Comparison of ENCODE assay signal across 17 cellular contexts in genomic region chr14:100893760-100894159, GRCh38. TPM values are rescaled to one million over a fixed set of nuclear protein-coding genes. Genes with fewer than 3 reads are reported as not detected.
A peak's percentile ranks its signal among the peaks of the same experiment; 100 is the strongest.
DNase-seq lines count a peak whose midpoint lies in the region; ATAC-seq and TF ChIP-seq lines count a peak whose summit lies in the region.
"Had no signal": no experiment of that assay in that cellular context is flagged by ENCODE, and none has a peak within 500 bp of the region (broad histone marks: within the 10 kb centered on the region; RNA-seq: fewer than 3 reads in every experiment).

No MANE protein-coding gene starts in this region.

- H3K4me1 ChIP-seq in RWPE2 (ENCODE audit: insufficient read depth, poor library complexity, severe bottlenecking) = no peaks in the 10 kb centered on the region
- no peaks in the 10 kb centered on the region for H3K4me1 ChIP-seq in upper lobe of right lung
- no peaks in the 10 kb centered on the region for H3K4me1 ChIP-seq in OCI-LY7 (ENCODE audit: insufficient read depth, low read length, poor library complexity, severe bottlenecking)
- H3K4me1 ChIP-seq: SJSA1 had no signal

- no peak overlapping the region for H3K4me3 ChIP-seq in RWPE2 (ENCODE audit: severe bottlenecking)
- H3K4me3 ChIP-seq in upper lobe of right lung = no peak overlapping the region
- H3K4me3 ChIP-seq in OCI-LY7 (ENCODE audit: low read depth, low read length, poor library complexity, severe bottlenecking) = no peak overlapping the region
- H3K4me3 ChIP-seq: PC-9, SJSA1 had no signal

- H2AFZ ChIP-seq in OCI-LY7 (ENCODE audit: low read length) = no peak overlapping the region
- H2AFZ ChIP-seq: PC-9 had no signal

- ATAC-seq in RWPE2 (ENCODE audit: low read depth) (no peak), left lobe of liver (no peak), upper lobe of right lung (no peak), HG03565 (IDR thresholded peaks at IDR 0.05; ENCODE audit: unreplicated experiment) (no peak)

- H3K9me3 ChIP-seq in RWPE2 (ENCODE audit: severe bottlenecking) (no peaks in the 10 kb centered on the region), upper lobe of right lung (no peaks in the 10 kb centered on the region), OCI-LY7 (ENCODE audit: low read length) (no peaks in the 10 kb centered on the region)
- H3K9me3 ChIP-seq: SJSA1 had no signal

- intact Hi-C loops in posterior vena cava (cut with DNase I) (no loop called here), upper lobe of right lung (cut with DNase I) (no loop called here), OCI-LY7 (cut with micrococcal nuclease; ENCODE audit: unreplicated experiment) (no loop called here)

- TF ChIP-seq CTCF in RWPE2 (IDR thresholded peaks at IDR 0.05; ENCODE audit: poor library complexity, severe bottlenecking) = no peak
- no peak for TF ChIP-seq CTCF in upper lobe of right lung (IDR thresholded peaks at IDR 0.05)
- no peak for TF ChIP-seq CTCF in OCI-LY7 (conservative IDR thresholded peaks at IDR 0.05; ENCODE audit: low read length)

- BruUV-seq in OCI-LY7 (replicated peaks; lab: Mats Ljungman, UMichigan) = no TSS peak

- POLR2A ChIA-PET in OCI-LY7 (lab: Charles Lee) = interaction anchor here (0.7 kb wide), 1 partner anchor 291 kb away, joined by 6 read pairs; no protein-coding TSS in a partner anchor

- H3K36me3 ChIP-seq in RWPE2 (ENCODE audit: low read depth) = peaks cover 3% of the 10 kb centered on the region; the same call in 1 of the 2 replicates
- H3K36me3 ChIP-seq in upper lobe of right lung = no peaks in the 10 kb centered on the region
- no peaks in the 10 kb centered on the region for H3K36me3 ChIP-seq in OCI-LY7 (ENCODE audit: insufficient read depth, low read length)

- no peaks in the 10 kb centered on the region for H3K79me2 ChIP-seq in OCI-LY7 (ENCODE audit: insufficient read depth, low read depth, low read length)

- no peaks in the 10 kb centered on the region for H4K20me1 ChIP-seq in OCI-LY7 (ENCODE audit: insufficient read depth, low read length)

- CTCF ChIA-PET in OCI-LY7 (lab: Charles Lee; ENCODE audit: unreplicated experiment) = no interaction called here

- H3K27me3 ChIP-seq in RWPE2 (ENCODE audit: insufficient read depth, poor library complexity, severe bottlenecking) (no peaks in the 10 kb centered on the region), upper lobe of right lung (peaks cover 26% of the 10 kb centered on the region)
- H3K27me3 ChIP-seq: SJSA1 had no signal

- H3K9me2 ChIP-seq in OCI-LY7 (ENCODE audit: insufficient read depth, low read length) = no peaks in the 10 kb centered on the region

- DNase-seq in RWPE2 (ENCODE audit: low spot score) = peak; percentile 47
- DNase-seq in left lobe of liver (ENCODE audit: low spot score) = peak; percentile 28
- peak; percentile 38 for DNase-seq in posterior vena cava (ENCODE audit: low spot score)
- peak; percentile 35 for DNase-seq in upper lobe of right lung
- DNase-seq in SW 1271 (lab: John Stamatoyannopoulos, UW) = no peak
- no peak for DNase-seq in OCI-LY7 (ENCODE audit: low spot score)
- DNase-seq: DMS79, KG1, NCI-H1105 treated with DMSO at 0.1 percent for 48 hours, NCI-H187, NCI-H2107, NCI-H226, NCI-H524 treated with DMSO at 0.1 percent for 48 hours, PC-9 had no signal

- no peak overlapping the region for H3K4me2 ChIP-seq in OCI-LY7 (ENCODE audit: low read length)
- H3K4me2 ChIP-seq: PC-9 had no signal

- H3K27ac ChIP-seq in RWPE2 (ENCODE audit: poor library complexity, severe bottlenecking) = no peak overlapping the region
- H3K27ac ChIP-seq in upper lobe of right lung = no peak overlapping the region
- H3K27ac ChIP-seq in OCI-LY7 (ENCODE audit: low read depth, low read length, poor library complexity, severe bottlenecking) = no peak overlapping the region
- H3K27ac ChIP-seq: PC-9, SJSA1 had no signal

RNA-seq across cellular contexts. Expression of gene RTL1, which starts 9.8 kb away (rescaled TPM):
- not detected for total RNA-seq in left lobe of liver
- not detected for total RNA-seq in posterior vena cava
- not detected for total RNA-seq in upper lobe of right lung
- not detected in 2 replicates for total RNA-seq in OCI-LY7 (2014; rRNA removed; shearing (Covaris generic))
- not detected in 2 replicates for total RNA-seq in OCI-LY7 (2022)
- total RNA-seq: H1, PC-9, SJSA1 had no signal

Comparison
In these comparisons a context has a peak if more than half of its experiments do, and no peak if none do; other contexts are left out.
1. DNase-seq: peak in RWPE2 (single experiment), left lobe of liver (single experiment), posterior vena cava (single experiment) and upper lobe of right lung (single experiment); none in SW 1271 (0 of 2) and OCI-LY7 (single experiment).